In genomic region chr2:17652681-17653080, GRCh38 we compare ENCODE assay signal across 29 cellular contexts.
"Had no signal": no experiment of that assay in that cellular context is flagged by ENCODE, and none has a peak within 500 bp of the region (broad histone marks: within the 10 kb centered on the region; RNA-seq: fewer than 3 reads in every experiment).

No MANE protein-coding gene starts in this region.

- H3K36me3 Mint-ChIP-seq: stimulated activated effector memory CD8-positive, alpha-beta T cell treated with anti-CD3 and anti-CD28 coated beads, Interleukin-12 subunit alpha, Interleukin-12 subunit beta, amount 100 ng/mL, for 72 hours had no signal

- H3K4me3 Mint-ChIP-seq: dendritic cell treated with granulocyte-macrophage colony-stimulating factor and Interleukin-4, amounts not matched to agents 40 ng/mL and 50 ng/mL, for 4 days; naive thymus-derived CD4-positive, alpha-beta T cell; nephron; stimulated activated effector memory CD8-positive, alpha-beta T cell treated with anti-CD3 and anti-CD28 coated beads, Interleukin-12 subunit alpha, Interleukin-12 subunit beta, amount 100 ng/mL, for 72 hours had no signal

- H3K4me1 Mint-ChIP-seq: nephron; stimulated activated effector memory CD8-positive, alpha-beta T cell treated with anti-CD3 and anti-CD28 coated beads, Interleukin-12 subunit alpha, Interleukin-12 subunit beta, amount 100 ng/mL, for 72 hours had no signal

- H3K27me3 ChIP-seq: gastrocnemius medialis, ovary, sigmoid colon, stomach, thyroid gland, vagina had no signal

- H3K27ac Mint-ChIP-seq: dendritic cell treated with granulocyte-macrophage colony-stimulating factor and Interleukin-4, amounts not matched to agents 40 ng/mL and 50 ng/mL, for 4 days; nephron; stimulated activated effector memory CD8-positive, alpha-beta T cell treated with anti-CD3 and anti-CD28 coated beads, Interleukin-12 subunit alpha, Interleukin-12 subunit beta, amount 100 ng/mL, for 72 hours had no signal

- FAIRE-seq: colon, endometrium, keratinocyte had no signal

- H3K4me3 ChIP-seq: gastrocnemius medialis, lower lobe of right lung, ovary, psoas muscle, sigmoid colon, stomach, thyroid gland, vagina had no signal

- ATAC-seq: gastrocnemius medialis; left ventricle myocardium superior; lower lobe of right lung; naive thymus-derived CD4-positive, alpha-beta T cell; psoas muscle; right cardiac atrium; stimulated activated effector memory CD8-positive, alpha-beta T cell treated with anti-CD3 and anti-CD28 coated beads, Interleukin-12 subunit alpha, Interleukin-12 subunit beta, amount 100 ng/mL, for 72 hours had no signal

- H3K4me1 ChIP-seq: gastrocnemius medialis, lower lobe of right lung, psoas muscle, sigmoid colon, vagina had no signal

- H3K36me3 ChIP-seq: gastrocnemius medialis, lower lobe of right lung, ovary, sigmoid colon, stomach, thyroid gland, vagina had no signal

- H3K9me3 ChIP-seq: gastrocnemius medialis, lower lobe of right lung, ovary, psoas muscle, sigmoid colon, stomach, thyroid gland, vagina had no signal

- DNase-seq: effector memory CD4-positive, alpha-beta T cell; erythroblast; foreskin fibroblast; gastrocnemius medialis; head of caudate nucleus; left ventricle myocardium superior; lower lobe of right lung; mesendoderm; midbrain; naive thymus-derived CD4-positive, alpha-beta T cell; occipital lobe; ovary; posterior cingulate gyrus; psoas muscle; right cardiac atrium; sigmoid colon; stimulated activated CD4-positive, alpha-beta T cell treated with anti-CD3 and anti-CD28 coated beads, Interleukin-2, amount 100 ng/mL, for 24 hours; stimulated activated CD4-positive, alpha-beta T cell treated with anti-CD3 and anti-CD28 coated beads, Interleukin-4, amount 100 ng/mL, for 24 hours; stimulated activated naive CD4-positive, alpha-beta T cell treated with Interleukin-2 at 50 U/mL for 16 hours; stomach; thyroid gland; trophoblast cell had no signal

- H3K27me3 Mint-ChIP-seq: dendritic cell treated with granulocyte-macrophage colony-stimulating factor and Interleukin-4, amounts not matched to agents 40 ng/mL and 50 ng/mL, for 4 days; naive thymus-derived CD4-positive, alpha-beta T cell had no signal

- H3K27ac ChIP-seq: gastrocnemius medialis, lower lobe of right lung, ovary, psoas muscle, sigmoid colon, stomach, thyroid gland, vagina had no signal

- H3K9me3 Mint-ChIP-seq: dendritic cell treated with granulocyte-macrophage colony-stimulating factor and Interleukin-4, amounts not matched to agents 40 ng/mL and 50 ng/mL, for 4 days; naive thymus-derived CD4-positive, alpha-beta T cell; nephron; stimulated activated effector memory CD8-positive, alpha-beta T cell treated with anti-CD3 and anti-CD28 coated beads, Interleukin-12 subunit alpha, Interleukin-12 subunit beta, amount 100 ng/mL, for 72 hours had no signal
